In the genomic region with DNA sequence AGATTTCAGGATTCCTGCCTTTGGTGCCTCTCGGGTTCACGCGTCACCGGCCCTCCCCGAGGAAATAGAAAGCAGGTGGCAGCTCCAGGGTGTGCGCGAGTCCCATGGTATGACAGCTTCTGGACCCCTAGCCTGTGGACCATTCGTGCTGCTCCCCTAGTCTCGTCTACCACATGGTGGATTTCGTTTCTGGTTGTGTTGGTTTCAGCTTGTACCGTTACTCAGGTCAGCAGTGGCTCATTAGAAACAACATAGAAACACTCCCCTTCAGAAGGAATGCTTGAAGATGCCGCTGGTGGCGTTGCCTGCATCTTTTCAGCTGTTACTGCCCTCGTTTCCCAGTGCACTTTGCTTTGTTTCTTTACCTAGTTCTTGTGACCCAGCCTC, we compare ENCODE assay signal across 8 cellular contexts. TPM values are rescaled to one million over a fixed set of nuclear protein-coding genes. Genes with fewer than 3 reads are reported as not detected.
DNase-seq lines count a peak whose midpoint lies in the region; ATAC-seq and TF ChIP-seq lines count a peak whose summit lies in the region.

No MANE protein-coding gene starts in this region.

- peaks cover 53% of the 10 kb centered on the region for H3K79me2 ChIP-seq in KMS-11 (ENCODE audit: insufficient read depth, low read depth)

- peak overlapping the region; percentile 86 for H3K4me2 ChIP-seq in KMS-11

- WGBS in heart left ventricle, 4 donors, result 0 to 1% (median 0%) methylated on average over 14 of the region's 14 CpGs
- WGBS in prostate gland, result under 1% methylated on average over 14 of the region's 14 CpGs

- peak in 3 of 4 donors; percentile 27 to 38 (median 35) for ATAC-seq in heart left ventricle

- DNase-seq in activated T-cell treated with anti-CD3 and anti-CD28 coated beads for 4 hours (peak; percentile 21), H4 (ENCODE audit: low spot score) (peak; percentile 16), heart left ventricle (peak in 1 of 5 donors; percentile 9), prostate gland (ENCODE audit: low spot score) (no peak), NOMO-1 treated with dmso at 0.1 percent for 144 hours (lab: John Stamatoyannopoulos, UW; ENCODE audit: unreplicated experiment) (no peak)
- DNase-seq in activated T-cell treated with anti-CD3 and anti-CD28 coated beads, Interleukin-2, amount 50 U/mL, for 48 hours, result no peak
- DNase-seq in activated T-helper 9 cell treated with anti-CD3 and anti-CD28 coated beads, Interleukin-2, amount 50 U/mL, for 16 hours (ENCODE audit: low read depth), result peak; percentile 26

- H3K4me1 ChIP-seq in KMS-11 (ENCODE audit: low read depth, poor library complexity, severe bottlenecking) (peaks cover 20% of the 10 kb centered on the region), heart left ventricle (peaks cover 2 to 47% (median 20%) of the 10 kb centered on the region in 12 donors), prostate gland (replicated peaks) (peaks cover 7% of the 10 kb centered on the region)

- TF ChIP-seq POLR2A in heart left ventricle (IDR thresholded peaks at IDR 0.05) (no peak), prostate gland (IDR thresholded peaks at IDR 0.05) (no peak)

- H2AFZ ChIP-seq in KMS-11 (ENCODE audit: low read depth), result peak overlapping the region; percentile 77

- H4K20me1 ChIP-seq in KMS-11 (ENCODE audit: insufficient read depth), result no peaks in the 10 kb centered on the region

- intact Hi-C loops in heart left ventricle (cut with DNase I), result loop anchor here in 1 of 10 donors (5.0 kb wide), 1 partner anchor 47 kb away; a partner anchor contains a TSS
- intact Hi-C loops in prostate gland (cut with DNase I), result no loop called here

- TF ChIP-seq CTCF in KMS-11 (conservative IDR thresholded peaks at IDR 0.05; ENCODE audit: low read depth, low read length) (no peak), heart left ventricle (IDR thresholded peaks at IDR 0.05) (no peak), prostate gland (IDR thresholded peaks at IDR 0.05) (no peak)

- H3K4me3 ChIP-seq in KMS-11 (IDR thresholded peaks at IDR 0.05; ENCODE audit: insufficient read depth, low read depth, low read length) (peak overlapping the region; percentile 23), heart left ventricle (peak overlapping the region; percentile 60 to 97 (median 88)), prostate gland (peak overlapping the region; percentile 93)

- H3K27ac ChIP-seq in KMS-11, result peak overlapping the region; percentile 92
- H3K27ac ChIP-seq in heart left ventricle, result peak overlapping the region; percentile 82 to 95 (median 90)
- peak overlapping the region; percentile 79 to 82 for H3K27ac ChIP-seq in prostate gland

- H3K27me3 ChIP-seq in KMS-11 (ENCODE audit: insufficient read depth, low read depth) (no peaks in the 10 kb centered on the region), heart left ventricle (no peaks in the 10 kb centered on the region), prostate gland (replicated peaks; ENCODE audit: insufficient read depth) (no peaks in the 10 kb centered on the region)

- H3K9me3 ChIP-seq in heart left ventricle (no peaks in the 10 kb centered on the region), prostate gland (no peaks in the 10 kb centered on the region)

- peak overlapping the region; percentile 95 for H3K9ac ChIP-seq in KMS-11

- H3K36me3 ChIP-seq in KMS-11 (ENCODE audit: insufficient read depth) (no peaks in the 10 kb centered on the region), heart left ventricle (peaks cover 0 to 10% (median 0%) of the 10 kb centered on the region in 9 donors), prostate gland (no peaks in the 10 kb centered on the region)

RNA-seq across cellular contexts. Expression of a gene that starts 0.7 kb away (rescaled TPM):
- total RNA-seq in H4 (2014; rRNA removed; shearing (Covaris generic)), result 48.6 and 61.8 TPM in 2 replicates
- total RNA-seq in heart left ventricle, result 10 to 100 TPM; 20.9 to 43.9 (median 31.8) TPM
- 10 to 100 TPM; 22.6 to 26.9 TPM for polyA plus RNA-seq in heart left ventricle
- 10 to 100 TPM; 71.4 to 87.3 TPM for total RNA-seq in prostate gland

RNA-seq across cellular contexts. Expression of a gene that starts 47.6 kb away (rescaled TPM):
- 96.6 and 125 TPM in 2 replicates for total RNA-seq in H4 (2014; rRNA removed; shearing (Covaris generic))
- total RNA-seq in heart left ventricle (10 to 100 TPM; 37.2 to 57.9 (median 43.5) TPM), prostate gland (10 to 100 TPM; 67.6 to 97.2 TPM)
- polyA plus RNA-seq in heart left ventricle, result 10 to 100 TPM; 11.4 to 39.5 TPM

Comparison
In these comparisons a context has a peak if more than half of its experiments do, and no peak if none do; other contexts are left out.
1. DNase-seq: peak in activated T-cell treated with anti-CD3 and anti-CD28 coated beads for 4 hours (single experiment), H4 (single experiment) and activated T-helper 9 cell treated with anti-CD3 and anti-CD28 coated beads, Interleukin-2, amount 50 U/mL, for 16 hours (single experiment); none in activated T-cell treated with anti-CD3 and anti-CD28 coated beads, Interleukin-2, amount 50 U/mL, for 48 hours (0 of 2), prostate gland (single experiment) and NOMO-1 treated with dmso at 0.1 percent for 144 hours (single experiment).
2. H3K4me3 ChIP-seq: peak in every context shown above with its lines; median percentile 93 in prostate gland; 88 in heart left ventricle; 23 in KMS-11.
3. Peak in every context shown above with its lines, with median percentiles within 50 percentile points of each other: H3K27ac ChIP-seq.